Comparison of ENCODE assay signal across 8 cellular contexts in genomic region chr1:156705918-156706646, GRCh38. TPM values are rescaled to one million over a fixed set of nuclear protein-coding genes. Genes with fewer than 3 reads are reported as not detected.
DNase-seq lines count a peak whose midpoint lies in the region; ATAC-seq and TF ChIP-seq lines count a peak whose summit lies in the region.

No MANE protein-coding gene starts in this region.

- 1 to 2% methylated on average over 24 to 45 of the region's 45 CpGs for WGBS in body of pancreas, 2 donors

- peaks cover 30 to 32% of the 10 kb centered on the region in 2 donors for H3K4me1 Mint-ChIP-seq in immature natural killer cell

- H3K36me3 Mint-ChIP-seq in immature natural killer cell: peaks cover 0 to 3% (median 0%) of the 10 kb centered on the region in 3 donors

- peak; percentile 92 for TF ChIP-seq CTCF in DND-41 (IDR thresholded peaks at IDR 0.05; ENCODE audit: borderline replicate concordance, extremely low read depth, low read length, poor library complexity, severe bottlenecking)
- peak; percentile 60 to 75 (median 72) for TF ChIP-seq CTCF in body of pancreas (IDR thresholded peaks at IDR 0.05)

- H3K36me3 ChIP-seq in DND-41 (ENCODE audit: insufficient read depth, low read length): no peaks in the 10 kb centered on the region
- no peaks in the 10 kb centered on the region for H3K36me3 ChIP-seq in body of pancreas (replicated peaks in 1 of 2; ENCODE audit: insufficient read depth in 1 of 2, low read depth in 2 of 2)

- no peaks in the 10 kb centered on the region for H3K79me2 ChIP-seq in DND-41 (ENCODE audit: insufficient read depth, low read length)

- no peak overlapping the region for H3K27ac ChIP-seq in DND-41 (ENCODE audit: low read length)
- peak overlapping the region in 1 of 4 donors; percentile 26 for H3K27ac ChIP-seq in body of pancreas

- H3K4me3 Mint-ChIP-seq in immature natural killer cell: peak overlapping the region; percentile 77 to 85 (median 82)

- H3K9me3 ChIP-seq in DND-41 (ENCODE audit: insufficient read depth, low read length, severe bottlenecking) (no peaks in the 10 kb centered on the region), body of pancreas (no peaks in the 10 kb centered on the region)

- TF ChIP-seq POLR2A in body of pancreas (IDR thresholded peaks at IDR 0.05): no peak

- peak overlapping the region in 2 of 6 donors; percentile 56 to 70 for H3K27ac Mint-ChIP-seq in immature natural killer cell

- peaks cover 8 to 14% (median 11%) of the 10 kb centered on the region in 3 donors for H3K27me3 Mint-ChIP-seq in immature natural killer cell (ENCODE audit: low read depth in 3 of 3)

- ATAC-seq in DND-41 (ENCODE audit: insufficient read depth, low read depth) (peak; percentile 81), body of pancreas (peak; percentile 55), HG03565 (IDR thresholded peaks at IDR 0.05; ENCODE audit: unreplicated experiment) (no peak), HG03378 (IDR thresholded peaks at IDR 0.05; ENCODE audit: unreplicated experiment) (no peak)

- no peaks in the 10 kb centered on the region for H3K9me3 Mint-ChIP-seq in immature natural killer cell

- intact Hi-C loops in body of pancreas (cut with DNase I): no loop called here

- H3K27me3 ChIP-seq in DND-41 (ENCODE audit: insufficient read depth, low read length, poor library complexity): peaks cover 20% of the 10 kb centered on the region
- peaks cover 0 to 6% of the 10 kb centered on the region in 2 donors for H3K27me3 ChIP-seq in body of pancreas

- peak overlapping the region; percentile 91 for H3K4me2 ChIP-seq in DND-41 (ENCODE audit: insufficient read depth, low read length)

- DNase-seq in DND-41 (peak; percentile 72), NAMALWA (ENCODE audit: low spot score) (peak; percentile 66), UCSD-AML1 (lab: John Stamatoyannopoulos, UW; ENCODE audit: unreplicated experiment) (peak; percentile 62), body of pancreas (peak; percentile 51 to 77 (median 61)), immature natural killer cell (peak; percentile 48 to 54 (median 53))
- DNase-seq in stimulated activated CD4-positive, alpha-beta T cell treated with anti-CD3 and anti-CD28 coated beads, Interleukin-15, amount 100 ng/mL, for 1 hour (ENCODE audit: low read depth in 1 of 2, low spot score in 1 of 2): peak; percentile 42 to 64

- peak overlapping the region; percentile 82 for H2AFZ ChIP-seq in DND-41 (ENCODE audit: low read depth, low read length)

- H3K4me3 ChIP-seq in DND-41 (ENCODE audit: low read depth in 1 of 2, low read length in 2 of 2) (peak overlapping the region in 1 of 2 experiments; percentile 60; a peak in 2 of 4 replicates), body of pancreas (peak overlapping the region in 1 of 2 donors; percentile 5)

- H3K4me1 ChIP-seq in DND-41 (ENCODE audit: insufficient read depth, low read length) (peaks cover 24% of the 10 kb centered on the region), body of pancreas (peaks cover 41% of the 10 kb centered on the region)

- peak overlapping the region; percentile 44 for H3K9ac ChIP-seq in DND-41 (ENCODE audit: low read depth, low read length)

- peaks cover 8% of the 10 kb centered on the region for H4K20me1 ChIP-seq in DND-41 (ENCODE audit: insufficient read depth, low read length)

RNA-seq across cellular contexts. Expression of gene CRABP2, which starts 0.7 kb away (rescaled TPM):
- 1 to 10 TPM in 1 of 2 donors, under 1 TPM in 1; 0.99 to 3.6 TPM for total RNA-seq in body of pancreas
- polyA plus RNA-seq in immature natural killer cell: not detected

RNA-seq across cellular contexts. Expression of gene METTL25B, which starts 22.2 kb away (rescaled TPM):
- total RNA-seq in body of pancreas: 10 to 100 TPM; 14.5 to 68.2 TPM
- polyA plus RNA-seq in immature natural killer cell: 1 to 10 TPM; 4.1 to 6.3 (median 4.4) TPM

RNA-seq across cellular contexts. Expression of gene ISG20L2, which starts 22.5 kb away (rescaled TPM):
- total RNA-seq in body of pancreas: 10 to 100 TPM; 11.9 to 14.3 TPM
- polyA plus RNA-seq in immature natural killer cell: 10 to 100 TPM in 2 of 3 donors, 1 to 10 TPM in 1; 9.3 to 34.1 (median 15.8) TPM

RNA-seq across cellular contexts. Expression of gene NES, which starts 28.9 kb away (rescaled TPM):
- total RNA-seq in body of pancreas: 10 to 100 TPM in 1 of 2 donors, 1 to 10 TPM in 1; 4.2 to 12.2 TPM
- polyA plus RNA-seq in immature natural killer cell: not detected

RNA-seq across cellular contexts. Expression of gene MRPL24, which starts 34.8 kb away (rescaled TPM):
- 10 to 100 TPM; 25.2 to 62.0 TPM for total RNA-seq in body of pancreas
- 100 to 1,000 TPM in 1 of 3 donors, 10 to 100 TPM in 2; 75.4 to 126 (median 88.2) TPM for polyA plus RNA-seq in immature natural killer cell

Comparison
In these comparisons a context has a peak if more than half of its experiments do, and no peak if none do; other contexts are left out.
1. ATAC-seq: peak in DND-41 (single experiment) and body of pancreas (single experiment); none in HG03565 (single experiment) and HG03378 (single experiment).
2. Peak in every context shown above with its lines, with median percentiles within 50 percentile points of each other: DNase-seq.